Comparison of ENCODE assay signal across 18 cellular contexts in the genomic region with DNA sequence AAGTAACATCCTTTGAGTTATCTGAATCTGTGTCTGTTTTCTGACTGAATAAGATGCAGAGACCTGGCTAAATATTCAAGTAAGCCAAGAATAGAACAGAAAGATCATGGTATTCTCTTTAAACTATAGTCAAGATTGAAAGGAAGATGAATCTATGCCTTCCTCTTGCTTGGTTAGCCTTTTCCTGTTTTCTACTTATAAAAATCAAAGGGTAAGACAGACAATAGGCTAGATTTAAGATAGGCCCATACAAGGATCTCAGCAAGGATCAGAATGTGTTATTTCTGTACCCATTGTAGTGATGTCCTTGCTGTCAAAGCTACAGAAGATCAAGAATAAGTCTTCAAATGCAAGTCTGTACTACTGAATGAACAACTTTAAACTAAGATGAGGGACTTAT. TPM values are rescaled to one million over a fixed set of nuclear protein-coding genes. Genes with fewer than 3 reads are reported as not detected.
DNase-seq lines count a peak whose midpoint lies in the region; ATAC-seq and FAIRE-seq lines count a peak whose summit lies in the region.
"Had no signal": no experiment of that assay in that cellular context is flagged by ENCODE, and none has a peak within 500 bp of the region (broad histone marks: within the 10 kb centered on the region; RNA-seq: fewer than 3 reads in every experiment).

No MANE protein-coding gene starts in this region.

- no peak for DNase-seq in activated CD4-positive, alpha-beta T cell treated with anti-CD3 and anti-CD28 coated beads for 36 hours
- no peak for DNase-seq in activated CD4-positive, alpha-beta T cell treated with anti-CD3 and anti-CD28 coated beads, Interleukin-2, amount 50 U/mL, for 4 hours
- DNase-seq in CD4-positive, CD25-positive, alpha-beta regulatory T cell: peak in 1 of 3 donors; percentile 49
- no peak for DNase-seq in activated CD4-positive, alpha-beta memory T cell treated with anti-CD3 and anti-CD28 coated beads for 36 hours
- DNase-seq in naive thymus-derived CD4-positive, alpha-beta T cell: peak in 6 of 9 donors; percentile 27 to 54 (median 45)
- DNase-seq in GM19239 (ENCODE audit: insufficient read length, low spot score): no peak
- no peak for DNase-seq in NCI-H345 (lab: John Stamatoyannopoulos, UW)
- no peak for DNase-seq in substantia nigra (lab: John Stamatoyannopoulos, UW)
- DNase-seq: 8988T, BE2C, DND-41, GOT3, KBM-7, NCI-H1417 treated with DMSO at 0.1 percent for 48 hours, NCI-H1930, NCI-H748 treated with DMSO at 0.1 percent for 48 hours, PC-3 had no signal

- CTCF ChIA-PET in activated CD4-positive, alpha-beta T cell treated with anti-CD3 and anti-CD28 coated beads for 36 hours (lab: Charles Lee): interaction anchor here (1.0 to 1.3 kb wide), 3 partner anchors 9 to 130 kb away, joined by 3 to 5 read pairs (median 4); no protein-coding TSS in a partner anchor
- CTCF ChIA-PET in activated CD4-positive, alpha-beta memory T cell treated with anti-CD3 and anti-CD28 coated beads for 36 hours (lab: Charles Lee): interaction anchor here (1.6 kb wide), 1 partner anchor 60 kb away, joined by 4 read pairs; no protein-coding TSS in a partner anchor
- CTCF ChIA-PET in naive thymus-derived CD4-positive, alpha-beta T cell (lab: Charles Lee): no interaction called here

- H3K36me3 ChIP-seq in CD4-positive, CD25-positive, alpha-beta regulatory T cell (ENCODE audit: control insufficient read depth, insufficient read depth, low read length): no peaks in the 10 kb centered on the region
- no peaks in the 10 kb centered on the region for H3K36me3 ChIP-seq in naive thymus-derived CD4-positive, alpha-beta T cell (ENCODE audit: control insufficient read depth in 2 of 3, insufficient read depth in 3 of 3, low read length in 3 of 3)
- H3K36me3 ChIP-seq: BE2C had no signal

- H3K36me3 Mint-ChIP-seq in activated CD4-positive, alpha-beta T cell treated with anti-CD3 and anti-CD28 coated beads for 36 hours (ENCODE audit: low read depth): no peaks in the 10 kb centered on the region
- H3K36me3 Mint-ChIP-seq in CD4-positive, CD25-positive, alpha-beta regulatory T cell: peaks cover 4% of the 10 kb centered on the region
- H3K36me3 Mint-ChIP-seq in activated CD4-positive, alpha-beta memory T cell treated with anti-CD3 and anti-CD28 coated beads for 36 hours: no peaks in the 10 kb centered on the region
- H3K36me3 Mint-ChIP-seq in naive thymus-derived CD4-positive, alpha-beta T cell: peaks cover 0 to 8% (median 6%) of the 10 kb centered on the region in 5 donors

- H3K27ac ChIP-seq in CD4-positive, CD25-positive, alpha-beta regulatory T cell (ENCODE audit: insufficient read depth, low read length, poor library complexity, severe bottlenecking): peak overlapping the region; percentile 57
- peak overlapping the region; percentile 64 for H3K27ac ChIP-seq in naive thymus-derived CD4-positive, alpha-beta T cell (ENCODE audit: low read depth, low read length)
- no peak overlapping the region for H3K27ac ChIP-seq in substantia nigra (ENCODE audit: low read depth, low read length, poor library complexity, severe bottlenecking)

- intact Hi-C loops in activated CD4-positive, alpha-beta T cell treated with anti-CD3 and anti-CD28 coated beads for 36 hours (cut with DNase I, micrococcal nuclease): no loop called here
- intact Hi-C loops in activated CD4-positive, alpha-beta memory T cell treated with anti-CD3 and anti-CD28 coated beads for 36 hours (cut with micrococcal nuclease): no loop called here
- intact Hi-C loops in naive thymus-derived CD4-positive, alpha-beta T cell (cut with micrococcal nuclease): no loop called here

- H3K27ac Mint-ChIP-seq in activated CD4-positive, alpha-beta T cell treated with anti-CD3 and anti-CD28 coated beads for 36 hours: peak overlapping the region; percentile 45
- peak overlapping the region; percentile 45 to 97 (median 93) for H3K27ac Mint-ChIP-seq in CD4-positive, CD25-positive, alpha-beta regulatory T cell
- H3K27ac Mint-ChIP-seq in activated CD4-positive, alpha-beta memory T cell treated with anti-CD3 and anti-CD28 coated beads for 36 hours: peak overlapping the region; percentile 74
- peak overlapping the region; percentile 51 to 98 (median 95) for H3K27ac Mint-ChIP-seq in naive thymus-derived CD4-positive, alpha-beta T cell

- no peak for FAIRE-seq in GM19239 (lab: Jason Lieb, UNC)
- FAIRE-seq: G401.6 had no signal

- no peaks in the 10 kb centered on the region for H3K27me3 ChIP-seq in CD4-positive, CD25-positive, alpha-beta regulatory T cell (ENCODE audit: control insufficient read depth, insufficient read depth, low read length)
- no peaks in the 10 kb centered on the region for H3K27me3 ChIP-seq in naive thymus-derived CD4-positive, alpha-beta T cell (ENCODE audit: control insufficient read depth in 2 of 2, insufficient read depth in 2 of 2, low read length in 2 of 2)
- H3K27me3 ChIP-seq: BE2C had no signal

- ATAC-seq in activated CD4-positive, alpha-beta T cell treated with anti-CD3 and anti-CD28 coated beads for 36 hours: no peak
- peak; percentile 57 to 80 for ATAC-seq in CD4-positive, CD25-positive, alpha-beta regulatory T cell (ENCODE audit: low read depth in 2 of 2)
- no peak for ATAC-seq in naive thymus-derived CD4-positive, alpha-beta T cell
- ATAC-seq: PC-3 had no signal

- peaks cover 19% of the 10 kb centered on the region for H3K4me1 Mint-ChIP-seq in activated CD4-positive, alpha-beta T cell treated with anti-CD3 and anti-CD28 coated beads for 36 hours
- H3K4me1 Mint-ChIP-seq in CD4-positive, CD25-positive, alpha-beta regulatory T cell: peaks cover 15 to 31% (median 22%) of the 10 kb centered on the region in 4 donors
- H3K4me1 Mint-ChIP-seq in activated CD4-positive, alpha-beta memory T cell treated with anti-CD3 and anti-CD28 coated beads for 36 hours (ENCODE audit: low read depth): peaks cover 22% of the 10 kb centered on the region
- peaks cover 0 to 47% (median 28%) of the 10 kb centered on the region in 7 donors for H3K4me1 Mint-ChIP-seq in naive thymus-derived CD4-positive, alpha-beta T cell

- H3K9me3 Mint-ChIP-seq in activated CD4-positive, alpha-beta T cell treated with anti-CD3 and anti-CD28 coated beads for 36 hours (ENCODE audit: low read depth): no peaks in the 10 kb centered on the region
- H3K9me3 Mint-ChIP-seq in CD4-positive, CD25-positive, alpha-beta regulatory T cell: peaks cover 0 to 3% (median 0%) of the 10 kb centered on the region in 7 donors
- H3K9me3 Mint-ChIP-seq in activated CD4-positive, alpha-beta memory T cell treated with anti-CD3 and anti-CD28 coated beads for 36 hours: no peaks in the 10 kb centered on the region
- no peaks in the 10 kb centered on the region for H3K9me3 Mint-ChIP-seq in naive thymus-derived CD4-positive, alpha-beta T cell

- no peak overlapping the region for H3K4me3 Mint-ChIP-seq in activated CD4-positive, alpha-beta T cell treated with anti-CD3 and anti-CD28 coated beads for 36 hours
- H3K4me3 Mint-ChIP-seq in CD4-positive, CD25-positive, alpha-beta regulatory T cell: peak overlapping the region; percentile 48 to 81 (median 72)
- H3K4me3 Mint-ChIP-seq in activated CD4-positive, alpha-beta memory T cell treated with anti-CD3 and anti-CD28 coated beads for 36 hours: no peak overlapping the region
- H3K4me3 Mint-ChIP-seq in naive thymus-derived CD4-positive, alpha-beta T cell: peak overlapping the region; percentile 55 to 86 (median 76)

- peaks cover 26% of the 10 kb centered on the region for H3K4me1 ChIP-seq in CD4-positive, CD25-positive, alpha-beta regulatory T cell (ENCODE audit: control insufficient read depth, insufficient read depth, low read length, poor library complexity, severe bottlenecking)
- peaks cover 13 to 31% of the 10 kb centered on the region in 2 donors for H3K4me1 ChIP-seq in naive thymus-derived CD4-positive, alpha-beta T cell (ENCODE audit: control insufficient read depth in 2 of 2, insufficient read depth in 2 of 2, low read length in 2 of 2)
- H3K4me1 ChIP-seq: BE2C had no signal

- peak overlapping the region; percentile 72 for H3K4me3 ChIP-seq in CD4-positive, CD25-positive, alpha-beta regulatory T cell (ENCODE audit: low read depth, low read length)
- peak overlapping the region; percentile 26 for H3K4me3 ChIP-seq in naive thymus-derived CD4-positive, alpha-beta T cell (ENCODE audit: low read length)

- POLR2A ChIA-PET in activated CD4-positive, alpha-beta T cell treated with anti-CD3 and anti-CD28 coated beads for 36 hours (lab: Charles Lee): no interaction called here
- POLR2A ChIA-PET in activated CD4-positive, alpha-beta memory T cell treated with anti-CD3 and anti-CD28 coated beads for 36 hours (lab: Charles Lee): interaction anchor here (0.5 kb wide), 1 partner anchor 239 kb away, joined by 3 read pairs; no protein-coding TSS in a partner anchor
- POLR2A ChIA-PET in naive thymus-derived CD4-positive, alpha-beta T cell (lab: Charles Lee): interaction anchor here (0.7 to 3.2 kb wide), 6 partner anchors 9 to 57 kb away, joined by 3 to 19 read pairs (median 6); no protein-coding TSS in a partner anchor

- H3K27me3 Mint-ChIP-seq in activated CD4-positive, alpha-beta T cell treated with anti-CD3 and anti-CD28 coated beads for 36 hours: no peaks in the 10 kb centered on the region
- H3K27me3 Mint-ChIP-seq in CD4-positive, CD25-positive, alpha-beta regulatory T cell: no peaks in the 10 kb centered on the region
- no peaks in the 10 kb centered on the region for H3K27me3 Mint-ChIP-seq in activated CD4-positive, alpha-beta memory T cell treated with anti-CD3 and anti-CD28 coated beads for 36 hours
- H3K27me3 Mint-ChIP-seq in naive thymus-derived CD4-positive, alpha-beta T cell: no peaks in the 10 kb centered on the region

- no peaks in the 10 kb centered on the region for H3K9me3 ChIP-seq in CD4-positive, CD25-positive, alpha-beta regulatory T cell (ENCODE audit: control insufficient read depth in 2 of 2, low read length in 2 of 2)
- no peaks in the 10 kb centered on the region for H3K9me3 ChIP-seq in naive thymus-derived CD4-positive, alpha-beta T cell (ENCODE audit: control insufficient read depth in 2 of 3, low read length in 3 of 3)
- H3K9me3 ChIP-seq: BE2C had no signal

RNA-seq across cellular contexts. Expression of gene CDR2, which starts 7.0 kb away (rescaled TPM):
- 10 to 100 TPM; 29.5 to 33.7 TPM for total RNA-seq in activated CD4-positive, alpha-beta T cell treated with anti-CD3 and anti-CD28 coated beads for 36 hours
- total RNA-seq in CD4-positive, CD25-positive, alpha-beta regulatory T cell: 90.2 TPM
- polyA plus RNA-seq in CD4-positive, CD25-positive, alpha-beta regulatory T cell: 10 to 100 TPM; 64.7 to 82.1 (median 74.3) TPM
- total RNA-seq in activated CD4-positive, alpha-beta memory T cell treated with anti-CD3 and anti-CD28 coated beads for 36 hours: 10 to 100 TPM; 44.0 to 44.4 TPM
- total RNA-seq in naive thymus-derived CD4-positive, alpha-beta T cell: 10 to 100 TPM; 28.7 to 91.9 (median 65.6) TPM
- polyA plus RNA-seq in naive thymus-derived CD4-positive, alpha-beta T cell: 100 to 1,000 TPM in 1 of 2 donors, 10 to 100 TPM in 1; 66.0 to 115 TPM

Comparison
In these comparisons a context has a peak if more than half of its experiments do, and no peak if none do; other contexts are left out.
1. ATAC-seq: peak in CD4-positive, CD25-positive, alpha-beta regulatory T cell (2 of 2); none in activated CD4-positive, alpha-beta T cell treated with anti-CD3 and anti-CD28 coated beads for 36 hours (single experiment) and naive thymus-derived CD4-positive, alpha-beta T cell (single experiment).
2. DNase-seq: peak in naive thymus-derived CD4-positive, alpha-beta T cell (6 of 9); none in activated CD4-positive, alpha-beta T cell treated with anti-CD3 and anti-CD28 coated beads for 36 hours (single experiment), activated CD4-positive, alpha-beta T cell treated with anti-CD3 and anti-CD28 coated beads, Interleukin-2, amount 50 U/mL, for 4 hours (0 of 2), activated CD4-positive, alpha-beta memory T cell treated with anti-CD3 and anti-CD28 coated beads for 36 hours (single experiment), GM19239 (single experiment), NCI-H345 (single experiment) and substantia nigra (0 of 49).
3. H3K27ac Mint-ChIP-seq: peak in every context shown above with its lines; median percentile 95 in naive thymus-derived CD4-positive, alpha-beta T cell; 93 in CD4-positive, CD25-positive, alpha-beta regulatory T cell; 74 in activated CD4-positive, alpha-beta memory T cell treated with anti-CD3 and anti-CD28 coated beads for 36 hours; 45 in activated CD4-positive, alpha-beta T cell treated with anti-CD3 and anti-CD28 coated beads for 36 hours.
4. H3K4me3 Mint-ChIP-seq: peak in CD4-positive, CD25-positive, alpha-beta regulatory T cell (4 of 4) and naive thymus-derived CD4-positive, alpha-beta T cell (10 of 10); none in activated CD4-positive, alpha-beta T cell treated with anti-CD3 and anti-CD28 coated beads for 36 hours (single experiment) and activated CD4-positive, alpha-beta memory T cell treated with anti-CD3 and anti-CD28 coated beads for 36 hours (single experiment).